21 cellular contexts compared by ENCODE assay signal in genomic region chr1:179168526-179168925, GRCh38.
"Had no signal": no experiment of that assay in that cellular context is flagged by ENCODE, and none has a peak within 500 bp of the region (broad histone marks: within the 10 kb centered on the region; RNA-seq: fewer than 3 reads in every experiment).

No MANE protein-coding gene starts in this region.

- H3K27ac ChIP-seq: hepatocyte, parathyroid adenoma, psoas muscle, right lobe of liver had no signal

- H3K9me3 Mint-ChIP-seq: endodermal cell; naive thymus-derived CD4-positive, alpha-beta T cell; nephron progenitor cell had no signal

- H3K4me2 ChIP-seq: hepatocyte had no signal

- H3K4me1 Mint-ChIP-seq: nephron progenitor cell had no signal

- H3K9ac ChIP-seq: parathyroid adenoma had no signal

- H3K4me3 Mint-ChIP-seq: endodermal cell; naive thymus-derived CD4-positive, alpha-beta T cell; nephron progenitor cell had no signal

- H3K36me3 ChIP-seq: right lobe of liver had no signal

- H3K27me3 Mint-ChIP-seq: naive thymus-derived CD4-positive, alpha-beta T cell had no signal

- H3K27ac Mint-ChIP-seq: naive thymus-derived CD4-positive, alpha-beta T cell had no signal

- H2AFZ ChIP-seq: hepatocyte, parathyroid adenoma had no signal

- DNase-seq: dermis blood vessel endothelial cell; endodermal cell; erythroblast; foreskin melanocyte; head of caudate nucleus; kidney; left cardiac atrium; left ventricle myocardium superior; naive thymus-derived CD4-positive, alpha-beta T cell; nephron progenitor cell; psoas muscle; retina; right lobe of liver; stimulated activated CD4-positive, alpha-beta T cell treated with anti-CD3 and anti-CD28 coated beads, Interleukin-2, amount 100 ng/mL, for 24 hours; stimulated activated CD4-positive, alpha-beta T cell treated with anti-CD3 and anti-CD28 coated beads, Interleukin-4, amount 100 ng/mL, for 4 hours; stimulated activated naive CD4-positive, alpha-beta T cell; trophoblast cell had no signal

- H3K9me3 ChIP-seq: psoas muscle, right lobe of liver had no signal

- H3K79me2 ChIP-seq: parathyroid adenoma had no signal

- H3K4me1 ChIP-seq: parathyroid adenoma, right lobe of liver had no signal

- H3K4me3 ChIP-seq: hepatocyte, lung, psoas muscle, right lobe of liver, skin epidermis had no signal

- H3K27me3 ChIP-seq: hepatocyte, right lobe of liver had no signal
